8 cellular contexts compared by ENCODE assay signal in genomic region chr12:3129301-3130052, GRCh38. TPM values are rescaled to one million over a fixed set of nuclear protein-coding genes. Genes with fewer than 3 reads are reported as not detected.
DNase-seq lines count a peak whose midpoint lies in the region; ATAC-seq and TF ChIP-seq lines count a peak whose summit lies in the region.
"Had no signal": no experiment of that assay in that cellular context is flagged by ENCODE, and none has a peak within 500 bp of the region (broad histone marks: within the 10 kb centered on the region; RNA-seq: fewer than 3 reads in every experiment).

No MANE protein-coding gene starts in this region.

- peaks cover 100% of the 10 kb centered on the region for H3K27me3 ChIP-seq in MM.1S (replicated peaks; ENCODE audit: insufficient read depth, low read length)

- no peak overlapping the region for H3K4me3 Mint-ChIP-seq in activated T-helper 2 cell treated with anti-CD3 and anti-CD28 coated beads, Interferon-gamma antibody, Interleukin-2, Interleukin-4, amounts not matched to agents 10 μg/mL and 5 μg/mL and 100 μg/mL, durations not matched to agents 14 hours and 24 hours and 36 hours (ENCODE audit: low read depth)
- H3K4me3 Mint-ChIP-seq in naive B cell, result peak overlapping the region in 5 of 8 donors; percentile 35 to 66 (median 42)
- H3K4me3 Mint-ChIP-seq: WTC11 had no signal

- H3K9me3 ChIP-seq in MM.1S (replicated peaks; ENCODE audit: insufficient read depth, low read length), result no peaks in the 10 kb centered on the region

- no peak overlapping the region for H3K27ac ChIP-seq in MM.1S (ENCODE audit: low read length)

- peaks cover 16% of the 10 kb centered on the region for H3K4me1 ChIP-seq in MM.1S (ENCODE audit: low read length)

- peaks cover 14% of the 10 kb centered on the region for H3K4me1 Mint-ChIP-seq in activated T-helper 2 cell treated with anti-CD3 and anti-CD28 coated beads, Interferon-gamma antibody, Interleukin-2, Interleukin-4, amounts not matched to agents 10 μg/mL and 5 μg/mL and 100 μg/mL, durations not matched to agents 14 hours and 24 hours and 36 hours (ENCODE audit: low read depth)
- H3K4me1 Mint-ChIP-seq in naive B cell, result peaks cover 14 to 23% (median 21%) of the 10 kb centered on the region in 3 donors

- H3K79me2 ChIP-seq in MM.1S (ENCODE audit: low read length), result no peaks in the 10 kb centered on the region

- TF ChIP-seq CTCF in GM12865 (IDR thresholded peaks at IDR 0.05; ENCODE audit: insufficient read depth, low read depth, low read length, missing control alignments) (no peak), MM.1S (IDR thresholded peaks at IDR 0.05; ENCODE audit: low read length) (no peak)

- H3F3A ChIP-seq in MM.1S (ENCODE audit: insufficient read depth, low read length), result no peaks in the 10 kb centered on the region

- no peak overlapping the region for H3K27ac Mint-ChIP-seq in activated T-helper 2 cell treated with anti-CD3 and anti-CD28 coated beads, Interferon-gamma antibody, Interleukin-2, Interleukin-4, amounts not matched to agents 10 μg/mL and 5 μg/mL and 100 μg/mL, durations not matched to agents 14 hours and 24 hours and 36 hours
- peak overlapping the region in 2 of 6 donors; percentile 70 to 79 for H3K27ac Mint-ChIP-seq in naive B cell

- H3K4me3 ChIP-seq in GM12865 (ENCODE audit: low read depth, low read length) (no peak overlapping the region), MM.1S (ENCODE audit: low read length) (no peak overlapping the region)

- H3K27me3 Mint-ChIP-seq in activated T-helper 2 cell treated with anti-CD3 and anti-CD28 coated beads, Interferon-gamma antibody, Interleukin-2, Interleukin-4, amounts not matched to agents 10 μg/mL and 5 μg/mL and 100 μg/mL, durations not matched to agents 14 hours and 24 hours and 36 hours (ENCODE audit: low read depth), result peaks cover 58% of the 10 kb centered on the region
- H3K27me3 Mint-ChIP-seq in naive B cell, result peaks cover 11 to 60% (median 45%) of the 10 kb centered on the region in 3 donors

- H3K9me3 Mint-ChIP-seq in activated T-helper 2 cell treated with anti-CD3 and anti-CD28 coated beads, Interferon-gamma antibody, Interleukin-2, Interleukin-4, amounts not matched to agents 10 μg/mL and 5 μg/mL and 100 μg/mL, durations not matched to agents 14 hours and 24 hours and 36 hours, result peaks cover 5% of the 10 kb centered on the region
- H3K9me3 Mint-ChIP-seq in naive B cell, result peaks cover 0 to 19% (median 4%) of the 10 kb centered on the region in 7 donors

- H3K9me2 ChIP-seq in MM.1S (replicated peaks; ENCODE audit: insufficient read depth, low read length), result no peaks in the 10 kb centered on the region

- H3K36me3 ChIP-seq in MM.1S (replicated peaks; ENCODE audit: insufficient read depth, low read length), result no peaks in the 10 kb centered on the region

- H2AFZ ChIP-seq in MM.1S (ENCODE audit: low read length), result no peak overlapping the region

- DNase-seq in GM12865 (ENCODE audit: low read depth), result peak; percentile 33
- peak; percentile 33 for DNase-seq in MM.1S
- DNase-seq in activated T-helper 2 cell treated with anti-CD3 and anti-CD28 coated beads, Interferon-gamma antibody, Interleukin-2, Interleukin-4, amounts not matched to agents 10 μg/mL and 5 μg/mL and 100 μg/mL, durations not matched to agents 14 hours and 24 hours and 36 hours (ENCODE audit: low spot score), result peak; percentile 12
- DNase-seq in naive B cell, result peak; percentile 18
- DNase-seq in NCI-H1930 (lab: John Stamatoyannopoulos, UW), result no peak
- DNase-seq in D341Med (ENCODE audit: low spot score), result no peak
- no peak for DNase-seq in ecto neural progenitor cell (ENCODE audit: low spot score)

- ATAC-seq in naive B cell (ENCODE audit: low read depth in 2 of 2), result peak; percentile 50 to 69

- H3K4me2 ChIP-seq in MM.1S (ENCODE audit: low read depth, low read length), result no peak overlapping the region

- H4K20me1 ChIP-seq in MM.1S (ENCODE audit: insufficient read depth, low read length), result no peaks in the 10 kb centered on the region

- intact Hi-C loops in activated T-helper 2 cell treated with anti-CD3 and anti-CD28 coated beads, Interferon-gamma antibody, Interleukin-2, Interleukin-4, amounts not matched to agents 10 μg/mL and 5 μg/mL and 100 μg/mL, durations not matched to agents 14 hours and 24 hours and 36 hours (cut with micrococcal nuclease), result no loop called here

- no peaks in the 10 kb centered on the region for H3K36me3 Mint-ChIP-seq in activated T-helper 2 cell treated with anti-CD3 and anti-CD28 coated beads, Interferon-gamma antibody, Interleukin-2, Interleukin-4, amounts not matched to agents 10 μg/mL and 5 μg/mL and 100 μg/mL, durations not matched to agents 14 hours and 24 hours and 36 hours (ENCODE audit: low read depth)
- peaks cover 0 to 7% of the 10 kb centered on the region in 2 donors for H3K36me3 Mint-ChIP-seq in naive B cell

- no peak overlapping the region for H3K9ac ChIP-seq in MM.1S (ENCODE audit: low read length)

RNA-seq across cellular contexts. Expression of gene TSPAN9, which starts 52.3 kb away (rescaled TPM):
- total RNA-seq in activated T-helper 2 cell treated with anti-CD3 and anti-CD28 coated beads, Interferon-gamma antibody, Interleukin-2, Interleukin-4, amounts not matched to agents 10 μg/mL and 5 μg/mL and 100 μg/mL, durations not matched to agents 14 hours and 24 hours and 36 hours, result 0.18 and 0.48 TPM in 2 replicates
- under 1 TPM in 4 of 6 donors, not detected in 2; 0.26 to 0.49 (median 0.41) TPM for polyA plus RNA-seq in naive B cell (ENCODE audit: low read depth in 6 of 6)

Comparison
In these comparisons a context has a peak if more than half of its experiments do, and no peak if none do; other contexts are left out.
1. DNase-seq: peak in GM12865 (single experiment), MM.1S (single experiment), activated T-helper 2 cell treated with anti-CD3 and anti-CD28 coated beads, Interferon-gamma antibody, Interleukin-2, Interleukin-4, amounts not matched to agents 10 μg/mL and 5 μg/mL and 100 μg/mL, durations not matched to agents 14 hours and 24 hours and 36 hours (single experiment) and naive B cell (single experiment); none in NCI-H1930 (0 of 2), D341Med (single experiment) and ecto neural progenitor cell (single experiment).